ENCODE assay signal across 9 cellular contexts in the genomic region with DNA sequence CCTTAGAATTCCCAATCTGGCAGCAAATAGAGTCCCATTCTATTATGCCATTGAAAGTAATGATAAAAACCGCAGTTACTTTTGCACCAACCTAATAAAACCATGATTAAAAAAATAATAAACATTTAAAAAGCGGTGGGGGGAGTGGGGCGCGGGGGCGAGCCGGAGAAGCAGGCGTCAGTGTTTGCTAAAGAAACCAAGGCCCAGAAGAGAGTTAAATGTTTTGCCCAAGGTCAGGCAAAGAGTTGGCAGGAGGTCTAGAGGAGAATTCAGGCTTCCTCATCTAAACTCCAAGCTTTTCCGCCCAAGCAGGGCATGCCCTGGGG. TPM values are rescaled to one million over a fixed set of nuclear protein-coding genes. Genes with fewer than 3 reads are reported as not detected.
DNase-seq lines count a peak whose midpoint lies in the region; ATAC-seq and TF ChIP-seq lines count a peak whose summit lies in the region.
"Had no signal": no experiment of that assay in that cellular context is flagged by ENCODE, and none has a peak within 500 bp of the region (broad histone marks: within the 10 kb centered on the region; RNA-seq: fewer than 3 reads in every experiment).

No MANE protein-coding gene starts in this region.

- no peaks in the 10 kb centered on the region for H3K9me2 ChIP-seq in DOHH2 (replicated peaks; ENCODE audit: control insufficient read depth, low read length)

- ATAC-seq in HG02642 (IDR thresholded peaks at IDR 0.05; ENCODE audit: poor library complexity, unreplicated experiment) (no peak), mucosa of descending colon (no peak), GM18498 (IDR thresholded peaks at IDR 0.05; ENCODE audit: unreplicated experiment) (no peak)

- H3K9me3 ChIP-seq in DOHH2 (ENCODE audit: control insufficient read depth, insufficient read depth, low read length) (no peaks in the 10 kb centered on the region), Peyer's patch (no peaks in the 10 kb centered on the region), parathyroid adenoma (ENCODE audit: control insufficient read depth, low read length) (no peaks in the 10 kb centered on the region), mucosa of descending colon (no peaks in the 10 kb centered on the region)

- H3F3A ChIP-seq in DOHH2 (ENCODE audit: control insufficient read depth, insufficient read depth), result peaks cover 5% of the 10 kb centered on the region; the same call in 1 of the 2 replicates

- TF ChIP-seq CTCF in DOHH2 (IDR thresholded peaks at IDR 0.05; ENCODE audit: low read depth, low read length, poor library complexity, severe bottlenecking) (no peak), Peyer's patch (IDR thresholded peaks at IDR 0.05) (no peak), epithelial cell of proximal tubule (conservative IDR thresholded peaks at IDR 0.05; ENCODE audit: low read depth, low read length) (no peak), parathyroid adenoma (IDR thresholded peaks at IDR 0.05) (no peak), mucosa of descending colon (IDR thresholded peaks at IDR 0.05) (no peak)

- DNase-seq in Peyer's patch (peak in 1 of 3 donors; percentile 35), epithelial cell of proximal tubule (ENCODE audit: low read depth) (no peak), mucosa of gallbladder (ENCODE audit: low spot score) (no peak), mucosa of descending colon (no peak)

- H3K4me1 ChIP-seq in DOHH2 (ENCODE audit: control insufficient read depth, low read length), result peaks cover 5% of the 10 kb centered on the region
- H3K4me1 ChIP-seq in Peyer's patch, result peaks cover 0 to 5% (median 2%) of the 10 kb centered on the region in 4 donors
- H3K4me1 ChIP-seq in parathyroid adenoma, result no peaks in the 10 kb centered on the region
- no peaks in the 10 kb centered on the region for H3K4me1 ChIP-seq in mucosa of descending colon (ENCODE audit: low read depth)

- intact Hi-C loops in mucosa of descending colon (cut with DNase I, micrococcal nuclease), result no loop called here

- H2AFZ ChIP-seq in parathyroid adenoma, result peak overlapping the region; percentile 97

- H3K4me2 ChIP-seq in DOHH2 (ENCODE audit: low read length) (peak overlapping the region; percentile 89), parathyroid adenoma (ENCODE audit: low read length) (peak overlapping the region; percentile 85)

- no peaks in the 10 kb centered on the region for H3K36me3 ChIP-seq in DOHH2 (ENCODE audit: control insufficient read depth, low read length)
- H3K36me3 ChIP-seq in Peyer's patch, result no peaks in the 10 kb centered on the region
- H3K36me3 ChIP-seq in parathyroid adenoma (ENCODE audit: control insufficient read depth, insufficient read depth, low read length), result no peaks in the 10 kb centered on the region
- no peaks in the 10 kb centered on the region for H3K36me3 ChIP-seq in mucosa of descending colon (ENCODE audit: low read depth)

- no peaks in the 10 kb centered on the region for H3K27me3 ChIP-seq in DOHH2 (ENCODE audit: control insufficient read depth, low read length)
- H3K27me3 ChIP-seq in Peyer's patch, result no peaks in the 10 kb centered on the region
- no peaks in the 10 kb centered on the region for H3K27me3 ChIP-seq in parathyroid adenoma (ENCODE audit: control insufficient read depth, insufficient read depth, low read length)

- H3K4me3 ChIP-seq in DOHH2 (ENCODE audit: low read length) (peak overlapping the region; percentile 88), Peyer's patch (peak overlapping the region; percentile 63 to 82 (median 71)), epithelial cell of proximal tubule (ENCODE audit: low read depth, low read length) (peak overlapping the region; percentile 68), parathyroid adenoma (ENCODE audit: low read depth, low read length) (peak overlapping the region; percentile 81), mucosa of descending colon (no peak overlapping the region)

- no peaks in the 10 kb centered on the region for H4K20me1 ChIP-seq in DOHH2 (ENCODE audit: control insufficient read depth, insufficient read depth, low read depth, low read length)

- no peak overlapping the region for H3K9ac ChIP-seq in parathyroid adenoma

- no peak for TF ChIP-seq POLR2A in Peyer's patch (IDR thresholded peaks at IDR 0.05)

- H3K27ac ChIP-seq in DOHH2 (ENCODE audit: low read depth, low read length), result peak overlapping the region; percentile 50
- H3K27ac ChIP-seq in Peyer's patch, result peak overlapping the region; percentile 86 to 91 (median 88)
- H3K27ac ChIP-seq in parathyroid adenoma, result peak overlapping the region; percentile 88

- H3K79me2 ChIP-seq in DOHH2 (ENCODE audit: control insufficient read depth, low read length) (no peaks in the 10 kb centered on the region), parathyroid adenoma (no peaks in the 10 kb centered on the region)

RNA-seq across cellular contexts. Expression of gene PRSS22, which starts 9.7 kb away (rescaled TPM):
- total RNA-seq in Peyer's patch (1 to 10 TPM in 3 of 4 donors, not detected in 1; 1.4 to 1.9 (median 1.8) TPM), epithelial cell of proximal tubule (9.5 and 11.1 TPM in 2 replicates), mucosa of gallbladder (52.7 TPM), mucosa of descending colon (10 to 100 TPM in 1 of 3 donors, 1 to 10 TPM in 2; 1.6 to 29.0 (median 1.9) TPM)
- total RNA-seq: T-helper 1 cell treated with Interleukin-12 subunit alpha and Interleukin-12 subunit beta and Interleukin-4 antibody, amounts not matched to agents 30 ng/mL and 1 ng/mL, for 36 hours had no signal

RNA-seq across cellular contexts. Expression of gene FLYWCH2, which starts 15.4 kb away (rescaled TPM):
- 10 to 100 TPM; 40.8 to 61.3 (median 53.1) TPM for total RNA-seq in Peyer's patch
- 49.6 and 55.5 TPM in 2 replicates for total RNA-seq in epithelial cell of proximal tubule
- 35.5 TPM for total RNA-seq in mucosa of gallbladder
- 10 to 100 TPM; 23.3 to 26.9 (median 25.3) TPM for total RNA-seq in mucosa of descending colon

RNA-seq across cellular contexts. Expression of gene ZG16B, which starts 37.5 kb away (rescaled TPM):
- total RNA-seq in Peyer's patch, result 10 to 100 TPM in 1 of 4 donors, 1 to 10 TPM in 3; 2.5 to 13.0 (median 5.5) TPM
- 0.06 and 2.1 TPM in 2 replicates for total RNA-seq in epithelial cell of proximal tubule
- total RNA-seq in mucosa of gallbladder, result 55.9 TPM
- total RNA-seq in mucosa of descending colon, result 10 to 100 TPM in 2 of 3 donors, 1 to 10 TPM in 1; 6.8 to 40.7 (median 24.3) TPM

RNA-seq across cellular contexts. Expression of gene FLYWCH1, which starts 44.1 kb away (rescaled TPM):
- total RNA-seq in Peyer's patch (10 to 100 TPM; 30.1 to 67.4 (median 46.8) TPM), epithelial cell of proximal tubule (28.0 and 47.1 TPM in 2 replicates), mucosa of gallbladder (57.5 TPM), mucosa of descending colon (10 to 100 TPM; 26.6 to 46.0 (median 34.3) TPM)

RNA-seq across cellular contexts. Expression of gene PRSS21, which starts 50.6 kb away (rescaled TPM):
- under 1 TPM in 1 of 4 donors, not detected in 3; 0.88 TPM for total RNA-seq in Peyer's patch
- 0.87 and 4.6 TPM in 2 replicates for total RNA-seq in epithelial cell of proximal tubule
- 4.4 TPM for total RNA-seq in mucosa of gallbladder
- total RNA-seq in mucosa of descending colon, result 1 to 10 TPM in 1 of 3 donors, under 1 TPM in 2; 0.51 to 4.1 (median 0.58) TPM
